ENCODE assay signal across 26 cellular contexts in the genomic region with DNA sequence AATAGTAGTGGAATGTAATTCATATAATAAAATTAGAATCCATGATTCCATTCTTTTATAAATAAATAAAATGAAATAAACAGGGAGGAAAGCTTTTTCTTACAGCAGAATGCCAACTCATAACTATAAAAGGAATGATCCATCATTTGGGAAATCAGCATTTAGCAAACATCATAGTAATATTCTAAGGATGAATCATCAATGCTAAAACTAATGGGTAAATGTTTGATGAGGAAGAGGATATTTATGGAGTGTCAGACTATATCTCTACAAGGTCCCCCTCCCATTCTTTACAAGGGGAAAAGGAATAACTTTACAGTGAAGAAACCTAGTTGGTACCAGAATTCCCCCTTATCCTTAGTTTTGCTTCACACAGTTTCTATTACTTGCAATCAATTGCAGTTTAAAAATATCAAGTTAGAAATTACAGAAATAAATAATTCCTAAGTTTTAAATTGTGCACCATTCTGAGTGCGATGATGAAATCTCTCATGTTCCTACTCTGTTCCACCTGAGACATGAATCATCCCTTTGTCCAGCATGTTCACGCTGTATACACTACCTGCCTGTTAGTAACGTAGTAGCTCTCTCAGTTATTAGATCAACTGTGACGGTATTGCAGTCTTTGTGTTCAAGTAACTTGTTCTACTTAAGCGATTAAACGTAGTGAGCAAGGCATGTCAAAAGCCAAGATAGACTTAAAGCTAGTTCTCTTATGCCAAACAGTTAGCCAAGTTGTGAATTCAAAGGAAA. TPM values are rescaled to one million over a fixed set of nuclear protein-coding genes. Genes with fewer than 3 reads are reported as not detected.
"Had no signal": no experiment of that assay in that cellular context is flagged by ENCODE, and none has a peak within 500 bp of the region (broad histone marks: within the 10 kb centered on the region; RNA-seq: fewer than 3 reads in every experiment).

No MANE protein-coding gene starts in this region.

- H3K4me1 ChIP-seq: colonic mucosa, gastrocnemius medialis, heart right ventricle, prostate gland, spleen, stomach, transverse colon had no signal

- DNase-seq: colonic mucosa; dermis blood vessel endothelial cell; gastrocnemius medialis; heart right ventricle; hypothalamus; kidney glomerular epithelial cell; naive thymus-derived CD4-positive, alpha-beta T cell; nephron progenitor cell; retina; spleen; stimulated activated CD4-positive, alpha-beta T cell treated with anti-CD3 and anti-CD28 coated beads, Interleukin-15, amount 100 ng/mL, for 24 hours; stimulated activated CD4-positive, alpha-beta T cell treated with anti-CD3 and anti-CD28 coated beads, Interleukin-1b, Interleukin-23, amount 100 ng/mL, for 48 hours; stimulated activated CD4-positive, alpha-beta T cell treated with anti-CD3 and anti-CD28 coated beads, Interleukin-4, amount 100 ng/mL, for 24 hours; stimulated activated naive CD4-positive, alpha-beta T cell; stomach; substantia nigra; transverse colon had no signal

- H3K36me3 ChIP-seq: colonic mucosa, gastrocnemius medialis, heart right ventricle, prostate gland, spleen, stomach, thoracic aorta, transverse colon had no signal

- H3K27me3 ChIP-seq: colonic mucosa, gastrocnemius medialis, stomach, transverse colon had no signal

- FAIRE-seq: islet of Langerhans had no signal

- H2AFZ ChIP-seq: parathyroid adenoma had no signal

- ATAC-seq: gastrocnemius medialis; heart right ventricle; naive thymus-derived CD4-positive, alpha-beta T cell; sciatic nerve had no signal

- H3K79me2 ChIP-seq: parathyroid adenoma had no signal

- H3K9me3 ChIP-seq: colonic mucosa, gastrocnemius medialis, heart right ventricle, prostate gland, spleen, stomach, thoracic aorta, transverse colon had no signal

- H3K4me3 ChIP-seq: colonic mucosa, gastrocnemius medialis, heart right ventricle, prostate gland, spleen, stomach, thoracic aorta, transverse colon had no signal

- H3K9ac ChIP-seq: parathyroid adenoma had no signal

RNA-seq across cellular contexts. Expression of a gene that starts 14.2 kb away (rescaled TPM):
- total RNA-seq: dermis blood vessel endothelial cell, lung microvascular endothelial cell had no signal

RNA-seq across cellular contexts. Expression of a gene that starts 34.7 kb away (rescaled TPM):
- total RNA-seq: dermis blood vessel endothelial cell; fibroblast of lung; gastrocnemius medialis; lung microvascular endothelial cell; naive thymus-derived CD4-positive, alpha-beta T cell; omental fat pad; skeletal muscle tissue had no signal
